ENCODE assay signal across 1 cellular context in the genomic region with DNA sequence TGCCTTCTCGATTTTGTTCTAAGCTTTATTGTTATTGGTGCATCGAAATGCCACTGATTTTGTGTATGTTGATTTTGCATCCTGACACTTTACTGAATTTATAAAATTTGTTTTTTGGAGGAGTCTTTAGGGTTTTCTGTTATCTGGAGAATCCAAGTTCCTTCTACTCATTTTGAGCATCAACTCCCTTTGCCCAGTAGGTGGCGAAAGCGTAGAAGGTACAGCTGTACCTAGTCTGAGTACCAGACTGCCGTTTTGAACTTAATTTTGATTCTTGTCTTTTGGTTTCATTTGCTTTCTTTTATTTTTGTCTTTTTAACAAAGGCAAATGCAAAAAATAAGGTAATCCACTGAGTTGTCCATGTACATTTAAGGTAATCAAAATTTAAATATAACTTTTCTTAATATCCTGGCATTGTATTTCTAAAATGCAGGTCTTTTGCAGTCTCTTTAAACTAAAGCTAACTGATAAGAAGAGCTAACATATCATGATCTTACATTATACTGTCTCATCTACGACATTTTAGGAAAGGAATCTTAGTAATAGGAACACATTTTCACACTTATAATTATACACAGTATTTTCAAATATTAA.
TF ChIP-seq lines count a peak whose summit lies in the region.

No MANE protein-coding gene starts in this region.

TF ChIP-seq in HCT116, 20 proteins besides CTCF, POLR2A, EP300 and RAD21 (continued from another document):
- TF ChIP-seq, protein P1, sequence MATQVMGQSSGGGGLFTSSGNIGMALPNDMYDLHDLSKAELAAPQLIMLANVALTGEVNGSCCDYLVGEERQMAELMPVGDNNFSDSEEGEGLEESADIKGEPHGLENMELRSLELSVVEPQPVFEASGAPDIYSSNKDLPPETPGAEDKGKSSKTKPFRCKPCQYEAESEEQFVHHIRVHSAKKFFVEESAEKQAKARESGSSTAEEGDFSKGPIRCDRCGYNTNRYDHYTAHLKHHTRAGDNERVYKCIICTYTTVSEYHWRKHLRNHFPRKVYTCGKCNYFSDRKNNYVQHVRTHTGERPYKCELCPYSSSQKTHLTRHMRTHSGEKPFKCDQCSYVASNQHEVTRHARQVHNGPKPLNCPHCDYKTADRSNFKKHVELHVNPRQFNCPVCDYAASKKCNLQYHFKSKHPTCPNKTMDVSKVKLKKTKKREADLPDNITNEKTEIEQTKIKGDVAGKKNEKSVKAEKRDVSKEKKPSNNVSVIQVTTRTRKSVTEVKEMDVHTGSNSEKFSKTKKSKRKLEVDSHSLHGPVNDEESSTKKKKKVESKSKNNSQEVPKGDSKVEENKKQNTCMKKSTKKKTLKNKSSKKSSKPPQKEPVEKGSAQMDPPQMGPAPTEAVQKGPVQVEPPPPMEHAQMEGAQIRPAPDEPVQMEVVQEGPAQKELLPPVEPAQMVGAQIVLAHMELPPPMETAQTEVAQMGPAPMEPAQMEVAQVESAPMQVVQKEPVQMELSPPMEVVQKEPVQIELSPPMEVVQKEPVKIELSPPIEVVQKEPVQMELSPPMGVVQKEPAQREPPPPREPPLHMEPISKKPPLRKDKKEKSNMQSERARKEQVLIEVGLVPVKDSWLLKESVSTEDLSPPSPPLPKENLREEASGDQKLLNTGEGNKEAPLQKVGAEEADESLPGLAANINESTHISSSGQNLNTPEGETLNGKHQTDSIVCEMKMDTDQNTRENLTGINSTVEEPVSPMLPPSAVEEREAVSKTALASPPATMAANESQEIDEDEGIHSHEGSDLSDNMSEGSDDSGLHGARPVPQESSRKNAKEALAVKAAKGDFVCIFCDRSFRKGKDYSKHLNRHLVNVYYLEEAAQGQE (IDR thresholded peaks at IDR 0.05; ENCODE audit: low read depth), result no peak
- TF ChIP-seq EGR1 (IDR thresholded peaks at IDR 0.05; ENCODE audit: low read depth) (no peak), SP1 (IDR thresholded peaks at IDR 0.05; ENCODE audit: low read depth) (no peak), ZFX (IDR thresholded peaks at IDR 0.05) (no peak), CEBPB (IDR thresholded peaks at IDR 0.05; ENCODE audit: low read depth) (no peak), SIN3A (IDR thresholded peaks at IDR 0.05; ENCODE audit: low read depth) (no peak), FOSL1 (IDR thresholded peaks at IDR 0.05; ENCODE audit: low read depth) (no peak), JUND (IDR thresholded peaks at IDR 0.05) (no peak), ELF1 (IDR thresholded peaks at IDR 0.05; ENCODE audit: borderline replicate concordance, low read depth) (no peak), POLR2AphosphoS5 (IDR thresholded peaks at IDR 0.05; ENCODE audit: low read depth, low read length) (no peak)
- TF ChIP-seq, protein P2, sequence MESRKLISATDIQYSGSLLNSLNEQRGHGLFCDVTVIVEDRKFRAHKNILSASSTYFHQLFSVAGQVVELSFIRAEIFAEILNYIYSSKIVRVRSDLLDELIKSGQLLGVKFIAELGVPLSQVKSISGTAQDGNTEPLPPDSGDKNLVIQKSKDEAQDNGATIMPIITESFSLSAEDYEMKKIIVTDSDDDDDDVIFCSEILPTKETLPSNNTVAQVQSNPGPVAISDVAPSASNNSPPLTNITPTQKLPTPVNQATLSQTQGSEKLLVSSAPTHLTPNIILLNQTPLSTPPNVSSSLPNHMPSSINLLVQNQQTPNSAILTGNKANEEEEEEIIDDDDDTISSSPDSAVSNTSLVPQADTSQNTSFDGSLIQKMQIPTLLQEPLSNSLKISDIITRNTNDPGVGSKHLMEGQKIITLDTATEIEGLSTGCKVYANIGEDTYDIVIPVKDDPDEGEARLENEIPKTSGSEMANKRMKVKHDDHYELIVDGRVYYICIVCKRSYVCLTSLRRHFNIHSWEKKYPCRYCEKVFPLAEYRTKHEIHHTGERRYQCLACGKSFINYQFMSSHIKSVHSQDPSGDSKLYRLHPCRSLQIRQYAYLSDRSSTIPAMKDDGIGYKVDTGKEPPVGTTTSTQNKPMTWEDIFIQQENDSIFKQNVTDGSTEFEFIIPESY (IDR thresholded peaks at IDR 0.05; ENCODE audit: extremely low read depth, insufficient replicate concordance, low read length), result no peak
